ENCODE assay signal across 23 cellular contexts in the genomic region with DNA sequence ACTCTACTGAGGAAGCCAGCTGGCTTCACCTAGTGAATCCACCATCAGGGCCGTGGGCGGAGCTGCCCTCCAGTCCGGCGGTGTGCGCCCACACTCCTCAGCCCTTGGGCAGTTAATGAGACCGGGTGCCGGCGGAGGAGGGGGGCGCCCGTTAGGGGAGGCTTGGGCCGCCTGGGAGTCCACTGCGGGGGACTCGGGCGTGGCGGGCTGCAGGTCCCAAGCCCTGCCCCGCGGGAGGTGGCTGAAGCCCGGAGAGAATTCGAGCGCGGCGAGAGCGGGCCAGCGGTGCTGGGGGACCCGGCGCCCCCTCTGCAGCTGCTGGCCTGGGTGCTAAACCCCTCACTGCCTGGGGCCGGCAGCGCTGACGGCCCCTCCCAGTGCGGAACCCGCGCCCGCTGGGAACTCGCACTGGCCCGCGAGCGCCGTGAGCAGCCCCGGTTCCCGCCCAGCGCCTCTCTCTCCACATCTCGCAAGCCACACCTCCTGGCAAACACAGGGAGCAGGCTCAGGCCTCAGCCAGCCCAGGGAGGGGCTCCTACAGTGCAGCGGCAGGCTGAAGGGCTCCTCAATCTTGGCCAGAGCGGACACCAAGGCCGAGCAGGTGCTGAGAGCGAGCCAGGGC. TPM values are rescaled to one million over a fixed set of nuclear protein-coding genes. Genes with fewer than 3 reads are reported as not detected.
A peak's percentile ranks its signal among the peaks of the same experiment; 100 is the strongest.
DNase-seq lines count a peak whose midpoint lies in the region; ATAC-seq, FAIRE-seq and TF ChIP-seq lines count a peak whose summit lies in the region.
"Had no signal": no experiment of that assay in that cellular context is flagged by ENCODE, and none has a peak within 500 bp of the region (broad histone marks: within the 10 kb centered on the region; RNA-seq: fewer than 3 reads in every experiment).

No MANE protein-coding gene starts in this region.

- no peak overlapping the region for H3K4me2 ChIP-seq in K562 (ENCODE audit: insufficient read depth, low read length)
- no peak overlapping the region for H3K4me2 ChIP-seq in HepG2 (ENCODE audit: low read depth, low read length)
- H3K4me2 ChIP-seq in PC-9: no peak overlapping the region
- H3K4me2 ChIP-seq: BLaER1 had no signal

- H3F3A ChIP-seq in PC-9 (ENCODE audit: insufficient read depth, low read depth): no peaks in the 10 kb centered on the region

- DNase-seq in NCI-H510A treated with DMSO at 0.1 percent for 48 hours (lab: John Stamatoyannopoulos, UW) (peak; percentile 1), NCI-H510A (lab: John Stamatoyannopoulos, UW) (no peak), K562 (ENCODE audit: extremely low read depth in 1 of 4, low spot score in 3 of 4) (no peak), HepG2 (ENCODE audit: low spot score) (no peak), testis (no peak), C1 segment of cervical spinal cord (lab: John Stamatoyannopoulos, UW) (no peak), PC-9 (no peak), NCI-H1417 treated with DMSO at 0.1 percent for 48 hours (lab: John Stamatoyannopoulos, UW) (no peak)
- DNase-seq: CD4-positive, alpha-beta T cell; CD8-positive, alpha-beta memory T cell; DMS 273 treated with DMSO at 0.1 percent for 48 hours; DMS79; EL; GDM1; GOT3; HCEC 1CT had no signal

- TF ChIP-seq EP300 in K562 (IDR thresholded peaks at IDR 0.05; ENCODE audit: low read length) (no peak), HepG2 (IDR thresholded peaks at IDR 0.05; ENCODE audit: low read depth in 2 of 2, low read length in 2 of 2) (no peak), HepG2 (CRISPR knock-in tag; IDR thresholded peaks at IDR 0.05; ENCODE audit: borderline replicate concordance) (no peak)

- H2AFZ ChIP-seq in K562 (ENCODE audit: low read depth, low read length): no peak overlapping the region
- H2AFZ ChIP-seq in HepG2 (ENCODE audit: low read length): no peak overlapping the region
- H2AFZ ChIP-seq in PC-9: no peak overlapping the region

- no peaks in the 10 kb centered on the region for H4K20me1 ChIP-seq in K562 (replicated peaks; ENCODE audit: control insufficient read depth, insufficient read depth, low read length)
- no peaks in the 10 kb centered on the region for H4K20me1 ChIP-seq in HepG2 (ENCODE audit: insufficient read depth, low read length)
- no peaks in the 10 kb centered on the region for H4K20me1 ChIP-seq in PC-9 (ENCODE audit: insufficient read depth)
- H4K20me1 ChIP-seq: BLaER1 had no signal

- BruUV-seq in K562 (replicated peaks; lab: Mats Ljungman, UMichigan): no TSS peak
- no TSS peak for BruUV-seq in HepG2 (replicated peaks; lab: Mats Ljungman, UMichigan)
- no TSS peak for BruUV-seq in PC-9 (replicated peaks; lab: Mats Ljungman, UMichigan)

- CTCF ChIA-PET in K562 (lab: Yijun Ruan, JAX; ENCODE audit: low intra/inter-chr PET ratio) (no interaction called here), HepG2 (lab: Yijun Ruan, JAX; ENCODE audit: low intra/inter-chr PET ratio, low total read pairs) (no interaction called here), PC-9 (lab: Charles Lee) (no interaction called here)

- POLR2A ChIA-PET in K562 (lab: Yijun Ruan, JAX): interaction anchor here (0.6 to 1.5 kb wide), 2 partner anchors 9 to 1192 kb away, joined by 3 to 4 read pairs; no protein-coding TSS in a partner anchor
- POLR2A ChIA-PET in HepG2 (lab: Yijun Ruan, JAX): interaction anchor here (1.2 to 1.9 kb wide), 3 partner anchors 23 to 239 kb away, joined by 4 to 7 read pairs (median 4); no protein-coding TSS in a partner anchor
- POLR2A ChIA-PET in PC-9 (lab: Charles Lee; ENCODE audit: unreplicated experiment): no interaction called here

- no peaks in the 10 kb centered on the region for H3K9me1 ChIP-seq in K562 (ENCODE audit: control insufficient read depth, insufficient read depth, low read length)

- TF ChIP-seq POLR2A in K562 (conservative IDR thresholded peaks at IDR 0.05) (no peak), HepG2 (IDR thresholded peaks at IDR 0.05; ENCODE audit: insufficient read depth in 1 of 2, low read depth in 2 of 2, low read length in 2 of 2) (no peak), testis (IDR thresholded peaks at IDR 0.05) (no peak)

- H3K4me1 ChIP-seq in K562 (replicated peaks in 1 of 2; ENCODE audit: control insufficient read depth in 2 of 2, insufficient read depth in 2 of 2, low read length in 2 of 2) (peaks cover 0 to 8% of the 10 kb centered on the region in 2 experiments; a peak in 1 of 5 replicates), HepG2 (ENCODE audit: insufficient read depth, low read length) (no peaks in the 10 kb centered on the region), testis (no peaks in the 10 kb centered on the region), PC-9 (replicated peaks; ENCODE audit: insufficient read depth) (peaks cover 11% of the 10 kb centered on the region)
- H3K4me1 ChIP-seq: BLaER1 had no signal

- FAIRE-seq in K562 (lab: Jason Lieb, UNC) (no peak), HepG2 (lab: Jason Lieb, UNC) (no peak)
- FAIRE-seq: A204.1, D721Med, GM12878, GM19239, H54 had no signal

- H3K4me3 ChIP-seq in K562 (no peak overlapping the region), HepG2 (replicated peaks in 1 of 3; ENCODE audit: insufficient read depth in 1 of 3, low read depth in 2 of 3, low read length in 3 of 3) (no peak overlapping the region), testis (peak overlapping the region; percentile 24 to 27), PC-9 (no peak overlapping the region)
- H3K4me3 ChIP-seq: BLaER1, GM12878 had no signal

- no peaks in the 10 kb centered on the region for H3K36me3 ChIP-seq in K562 (ENCODE audit: control insufficient read depth, insufficient read depth, low read length)
- no peaks in the 10 kb centered on the region for H3K36me3 ChIP-seq in HepG2 (replicated peaks in 1 of 2; ENCODE audit: control insufficient read depth in 1 of 2, insufficient read depth in 2 of 2, low read length in 2 of 2)
- H3K36me3 ChIP-seq in testis (ENCODE audit: low read depth, missing control alignments): no peaks in the 10 kb centered on the region
- H3K36me3 ChIP-seq in PC-9 (ENCODE audit: low read depth): no peaks in the 10 kb centered on the region
- H3K36me3 ChIP-seq: BLaER1 had no signal

- in situ Hi-C loops in K562 (cut with MboI): no loop called here
- in situ Hi-C loops in HepG2 (cut with HindIII; ENCODE audit: extremely low pct_ligation_motif_present, low pct_unique_long_range_greater_than_20kb): loop anchor here (25.0 kb wide), 1 partner anchor 580 kb away; no protein-coding TSS in a partner anchor

- TF ChIP-seq RAD21 in K562 (CRISPR knock-in tag; conservative IDR thresholded peaks at IDR 0.05 in 1 of 2, IDR thresholded peaks at IDR 0.05 in 1 of 2) (no peak), HepG2 (CRISPR knock-in tag; IDR thresholded peaks at IDR 0.05) (no peak)

- H3K9ac ChIP-seq in K562 (ENCODE audit: insufficient read depth in 1 of 2, low read depth in 2 of 2, low read length in 2 of 2) (no peak overlapping the region), HepG2 (ENCODE audit: insufficient read depth, low read depth, low read length) (no peak overlapping the region)
- H3K9ac ChIP-seq: BLaER1 had no signal

- no peaks in the 10 kb centered on the region for H3K9me2 ChIP-seq in PC-9 (ENCODE audit: insufficient read depth)

- H3K27me3 ChIP-seq in K562 (ENCODE audit: control insufficient read depth in 2 of 2, insufficient read depth in 2 of 2, low read length in 2 of 2) (peaks cover 0 to 14% of the 10 kb centered on the region in 2 experiments; a peak in 3 of 5 replicates), HepG2 (ENCODE audit: control insufficient read depth in 1 of 2, insufficient read depth in 2 of 2, low read length in 2 of 2) (no peaks in the 10 kb centered on the region; a peak in 2 of 5 replicates), testis (no peaks in the 10 kb centered on the region), PC-9 (ENCODE audit: insufficient read depth, low read depth) (no peaks in the 10 kb centered on the region)
- H3K27me3 ChIP-seq: BLaER1 had no signal

- H3K79me2 ChIP-seq in K562 (ENCODE audit: control insufficient read depth, insufficient read depth, low read length) (no peaks in the 10 kb centered on the region), HepG2 (ENCODE audit: insufficient read depth, low read length) (no peaks in the 10 kb centered on the region), PC-9 (ENCODE audit: low read depth) (no peaks in the 10 kb centered on the region)

- WGBS in K562 (ENCODE audit: insufficient coverage, low coverage, missing lambda C conversion rate): 57% methylated on average over 34 of the region's 46 CpGs
- whole genome bisulfite sequencing in HepG2 (ENCODE audit: low lambda C conversion rate): 91% methylated on average over 40 of the region's 46 CpGs
- 74 to 91% methylated on average over 3 to 38 of the region's 46 CpGs for WGBS in testis, 2 donors

- intact Hi-C loops in K562 (cut with micrococcal nuclease): no loop called here
- intact Hi-C loops in HepG2 (cut with micrococcal nuclease; ENCODE audit: unreplicated experiment): no loop called here
- intact Hi-C loops in testis (cut with DNase I; ENCODE audit: low total_unique reads): no loop called here
- intact Hi-C loops in PC-9 (cut with micrococcal nuclease; ENCODE audit: unreplicated experiment): loop anchor here (10.0 kb wide), 1 partner anchor 212 kb away; a partner anchor contains a TSS

- H3K9me3 ChIP-seq in K562 (replicated peaks; ENCODE audit: control insufficient read depth, insufficient read depth, low read depth, low read length) (0 out of 2 replicates have a peak, but pooled peaks cover 1% of the 10 kb centered on the region), HepG2 (ENCODE audit: low read length) (no peaks in the 10 kb centered on the region), testis (no peaks in the 10 kb centered on the region), PC-9 (ENCODE audit: insufficient read depth, low read depth) (no peaks in the 10 kb centered on the region)

- ATAC-seq in K562: no peak
- peak; percentile 16; the same call in 2 of the 3 replicates for ATAC-seq in HepG2
- ATAC-seq: GM12878 had no signal

- TF ChIP-seq CTCF in K562 (IDR thresholded peaks at IDR 0.05 in 2 of 3, conservative IDR thresholded peaks at IDR 0.05 in 1 of 3; ENCODE audit: insufficient read depth in 2 of 3, low read depth in 1 of 3, low read length in 3 of 3) (no peak), HepG2 (CRISPR knock-in tag; IDR thresholded peaks at IDR 0.05) (no peak), testis (IDR thresholded peaks at IDR 0.05) (no peak), PC-9 (conservative IDR thresholded peaks at IDR 0.05) (no peak)

- H3K27ac ChIP-seq in K562 (ENCODE audit: extremely low read depth, low read depth, low read length) (no peak overlapping the region), HepG2 (ENCODE audit: extremely low read length, insufficient read depth, low read length) (no peak overlapping the region), testis (no peak overlapping the region), PC-9 (no peak overlapping the region)
- H3K27ac ChIP-seq: 22Rv1, BLaER1 had no signal

RNA-seq across cellular contexts. Expression of a gene that starts 38.4 kb away (rescaled TPM):
- total RNA-seq in K562 (2011; cell fraction: chromatin; rRNA removed; ENCODE audit: low replicate concordance): 8.1 and 18.1 TPM in 2 replicates
- 3.3 and 3.9 TPM in 2 replicates for total RNA-seq in K562 (2011; cell fraction: nucleolus; rRNA removed)
- total RNA-seq in K562 (2011; cell fraction: nucleoplasm; rRNA removed): 3.7 and 5.9 TPM in 2 replicates
- total RNA-seq in K562 (2014; rRNA removed) (1.0 and 1.3 TPM in 2 replicates), K562 (2014; rRNA removed; fragmentation: Illumina TruSeq; extraction: Trizol) (2.0 and 2.2 TPM in 2 replicates), K562 (2015; rRNA removed; fragmentation: Illumina TruSeq; extraction: Trizol) (1.7 and 2.6 TPM in 2 replicates), K562 (2021) (1.3 and 1.8 TPM in 2 replicates), HepG2 (2016; rRNA removed; fragmentation: Illumina TruSeq; extraction: Trizol) (25.1 and 31.9 TPM in 2 replicates), testis (10 to 100 TPM; 17.0 to 28.0 TPM), PC-9 (2021) (28.4 and 35.7 TPM in 2 replicates)
- polyA plus RNA-seq in K562 (2011; rRNA removed) (0.54 and 0.78 TPM in 2 replicates), K562 (2014; fragmentation: Illumina TruSeq; extraction: Trizol) (1.4 and 1.6 TPM in 2 replicates), K562 (2014; fragmentation: Nextera tagmentation; extraction: Ambion mirVana) (1 to 10 TPM; 1.1 to 1.4 TPM), K562 (2014; rRNA removed) (1.4 and 1.9 TPM in 2 replicates), HepG2 (2011; rRNA removed) (9.7 and 11.8 TPM in 2 replicates), testis (ENCODE audit: insufficient read depth, low read depth, low replicate concordance) (12.8 TPM)
- 0.07 and 0.24 TPM in 2 replicates for polyA plus RNA-seq in K562 (2011; cell fraction: cytosol; rRNA removed)
- polyA plus RNA-seq in K562 (2011; cell fraction: nucleus; rRNA removed): 0.52 and 0.68 TPM in 2 replicates
- polyA plus RNA-seq in K562 (2012): 1.6 and 1.7 TPM in 2 replicates
- polyA minus RNA-seq in K562 (2011; rRNA and poly(A)+ RNA removed): 1.2 and 1.6 TPM in 2 replicates
- not detected in 2 replicates for polyA minus RNA-seq in K562 (2011; cell fraction: cytosol; rRNA and poly(A)+ RNA removed)
- 0.67 and 0.81 TPM in 2 replicates for polyA minus RNA-seq in K562 (2011; cell fraction: nucleus; rRNA and poly(A)+ RNA removed)
- total RNA-seq in HepG2 (2016; cell fraction: cytosol; rRNA removed; fragmentation: Illumina TruSeq; extraction: Trizol; ENCODE audit: low read depth): 3.4 and 3.6 TPM in 2 replicates
- total RNA-seq in HepG2 (2016; cell fraction: insoluble cytoplasmic fraction; rRNA removed; fragmentation: Illumina TruSeq; extraction: Trizol): 27.9 and 31.1 TPM in 2 replicates
- 14.4 and 15.6 TPM in 2 replicates for total RNA-seq in HepG2 (2016; cell fraction: membrane; rRNA removed; fragmentation: Illumina TruSeq; extraction: Trizol)
- total RNA-seq in HepG2 (2016; cell fraction: nucleus; rRNA removed; fragmentation: Illumina TruSeq; extraction: Trizol): 41.4 and 42.7 TPM in 2 replicates
- polyA plus RNA-seq in HepG2 (2011; cell fraction: cytosol; rRNA removed): 7.1 and 9.4 TPM in 2 replicates
- 4.6 and 5.1 TPM in 2 replicates for polyA plus RNA-seq in HepG2 (2011; cell fraction: nucleus; rRNA removed)
- 13.4 and 15.6 TPM in 2 replicates for polyA plus RNA-seq in HepG2 (2012)
- polyA plus RNA-seq in HepG2 (2016; cell fraction: cytosol; fragmentation: Illumina TruSeq; extraction: Trizol; ENCODE audit: low read depth): 1.1 and 1.4 TPM in 2 replicates
- polyA plus RNA-seq in HepG2 (2016; cell fraction: insoluble cytoplasmic fraction; fragmentation: Illumina TruSeq; extraction: Trizol; ENCODE audit: low read depth): 14.2 and 17.2 TPM in 2 replicates
- polyA plus RNA-seq in HepG2 (2016; cell fraction: membrane; fragmentation: Illumina TruSeq; extraction: Trizol; ENCODE audit: low read depth): 5.6 and 6.3 TPM in 2 replicates
- polyA plus RNA-seq in HepG2 (2016; cell fraction: nucleus; fragmentation: Illumina TruSeq; extraction: Trizol; ENCODE audit: insufficient read depth, low read depth): 22.6 and 25.7 TPM in 2 replicates
- 10.4 and 10.7 TPM in 2 replicates for polyA minus RNA-seq in HepG2 (2011; rRNA and poly(A)+ RNA removed; ENCODE audit: low replicate concordance)
- polyA minus RNA-seq in HepG2 (2011; cell fraction: cytosol; rRNA and poly(A)+ RNA removed): 12.4 and 12.9 TPM in 2 replicates
- polyA minus RNA-seq in HepG2 (2011; cell fraction: nucleus; rRNA and poly(A)+ RNA removed): 21.4 and 26.1 TPM in 2 replicates

Comparison
In these comparisons a context has a peak if more than half of its experiments do, and no peak if none do; other contexts are left out.
1. H3K4me3 ChIP-seq: peak in testis (2 of 2); none in K562 (single experiment), HepG2 (0 of 3) and PC-9 (single experiment).